In genomic region chr6:26205161-26205624, GRCh38 we compare ENCODE assay signal across 1 cellular context.
TF ChIP-seq lines count a peak whose summit lies in the region.

No MANE protein-coding gene starts in this region.

TF ChIP-seq in K562, 482 proteins besides CTCF, POLR2A, EP300 and RAD21 (continued from another document and continues in another):
- TF ChIP-seq ZBTB40 (IDR thresholded peaks at IDR 0.05) (no peak), ZBTB40 (CRISPR knock-in tag; IDR thresholded peaks at IDR 0.05) (no peak), HNRNPH1 (optimal IDR thresholded peaks at IDR 0.05; ENCODE audit: low read depth, low read length) (no peak), MEF2A (IDR thresholded peaks at IDR 0.05; ENCODE audit: control insufficient read depth, low read depth, low read length) (no peak), ZKSCAN8 (CRISPR knock-in tag; IDR thresholded peaks at IDR 0.05) (no peak), RBM25 (IDR thresholded peaks at IDR 0.05; ENCODE audit: low read depth, low read length, severe bottlenecking) (peak; percentile 3), FOSL1 (tag; conservative IDR thresholded peaks at IDR 0.05) (no peak), TFAP4 (CRISPR knock-in tag; IDR thresholded peaks at IDR 0.05; ENCODE audit: borderline replicate concordance) (0 out of 2 replicates have a peak, but pooled peaks have one; percentile 11), ARID1B (IDR thresholded peaks at IDR 0.05) (no peak), E2F5 (CRISPR knock-in tag; IDR thresholded peaks at IDR 0.05) (no peak), ZNF232 (CRISPR knock-in tag; IDR thresholded peaks at IDR 0.05) (no peak), IRF1 (CRISPR knock-in tag; IDR thresholded peaks at IDR 0.05; ENCODE audit: borderline replicate concordance) (no peak), ZFP1 (CRISPR knock-in tag; IDR thresholded peaks at IDR 0.05) (no peak), RFX5 (IDR thresholded peaks at IDR 0.05; ENCODE audit: low read depth, low read length) (no peak), ZFX (CRISPR knock-in tag; IDR thresholded peaks at IDR 0.05) (peak; percentile 59), RBM14 (IDR thresholded peaks at IDR 0.05; ENCODE audit: borderline replicate concordance, insufficient read depth, low read depth, low read length) (no peak), FIP1L1 (IDR thresholded peaks at IDR 0.05; ENCODE audit: low read depth, low read length, poor library complexity, severe bottlenecking) (no peak), POU5F1 (IDR thresholded peaks at IDR 0.05; ENCODE audit: borderline replicate concordance, low read depth, low read length, partially characterized antibody) (no peak), CHCHD3 (CRISPR knock-in tag; IDR thresholded peaks at IDR 0.05) (peak; percentile 85), FOXP4 (CRISPR knock-in tag; IDR thresholded peaks at IDR 0.05; ENCODE audit: borderline replicate concordance) (0 out of 2 replicates have a peak, but pooled peaks have one; percentile 8), MLX (CRISPR knock-in tag; conservative IDR thresholded peaks at IDR 0.05) (peak in 1 of 2 experiments; percentile 90; a peak in 2 of 4 replicates), ELF4 (CRISPR knock-in tag; IDR thresholded peaks at IDR 0.05) (peak; percentile 68; the same call in 1 of the 2 replicates), MCM7 (IDR thresholded peaks at IDR 0.05) (no peak; a peak in 1 of 4 replicates), C11orf30 (IDR thresholded peaks at IDR 0.05; ENCODE audit: low read depth) (no peak), SMAD2 (IDR thresholded peaks at IDR 0.05; ENCODE audit: low read depth, low read length) (no peak), CAMTA2 (CRISPR knock-in tag; conservative IDR thresholded peaks at IDR 0.05) (peak; percentile 91; the same call in 1 of the 2 replicates), CHAMP1 (IDR thresholded peaks at IDR 0.05) (no peak), USF2 (CRISPR knock-in tag; IDR thresholded peaks at IDR 0.05) (no peak), MAX (CRISPR knock-in tag; IDR thresholded peaks at IDR 0.05) (no peak), KDM2B (CRISPR knock-in tag; IDR thresholded peaks at IDR 0.05) (peak; percentile 49; the same call in 1 of the 2 replicates), ZNF79 (CRISPR knock-in tag; IDR thresholded peaks at IDR 0.05; ENCODE audit: low read depth) (no peak), XRCC5 (IDR thresholded peaks at IDR 0.05; ENCODE audit: low read depth, low read length) (no peak), GABPB1 (CRISPR knock-in tag; IDR thresholded peaks at IDR 0.05) (peak; percentile 11; the same call in 1 of the 2 replicates), ZNF12 (CRISPR knock-in tag; IDR thresholded peaks at IDR 0.05) (no peak), NCOA1 (IDR thresholded peaks at IDR 0.05; ENCODE audit: low read depth) (no peak), RBM34 (IDR thresholded peaks at IDR 0.05; ENCODE audit: borderline replicate concordance, insufficient read depth, low read length) (no peak), ZNF280A (IDR thresholded peaks at IDR 0.05; ENCODE audit: low read depth, partially characterized antibody) (no peak), FUS (optimal IDR thresholded peaks at IDR 0.05; ENCODE audit: low read depth, low read length) (no peak), ZBTB26 (CRISPR knock-in tag; IDR thresholded peaks at IDR 0.05) (peak; percentile 95), ZNF76 (CRISPR knock-in tag; IDR thresholded peaks at IDR 0.05; ENCODE audit: borderline replicate concordance) (no peak), NUFIP1 (IDR thresholded peaks at IDR 0.05; ENCODE audit: partially characterized antibody) (no peak)
